Comparison of ENCODE assay signal across 1 cellular context in the genomic region with DNA sequence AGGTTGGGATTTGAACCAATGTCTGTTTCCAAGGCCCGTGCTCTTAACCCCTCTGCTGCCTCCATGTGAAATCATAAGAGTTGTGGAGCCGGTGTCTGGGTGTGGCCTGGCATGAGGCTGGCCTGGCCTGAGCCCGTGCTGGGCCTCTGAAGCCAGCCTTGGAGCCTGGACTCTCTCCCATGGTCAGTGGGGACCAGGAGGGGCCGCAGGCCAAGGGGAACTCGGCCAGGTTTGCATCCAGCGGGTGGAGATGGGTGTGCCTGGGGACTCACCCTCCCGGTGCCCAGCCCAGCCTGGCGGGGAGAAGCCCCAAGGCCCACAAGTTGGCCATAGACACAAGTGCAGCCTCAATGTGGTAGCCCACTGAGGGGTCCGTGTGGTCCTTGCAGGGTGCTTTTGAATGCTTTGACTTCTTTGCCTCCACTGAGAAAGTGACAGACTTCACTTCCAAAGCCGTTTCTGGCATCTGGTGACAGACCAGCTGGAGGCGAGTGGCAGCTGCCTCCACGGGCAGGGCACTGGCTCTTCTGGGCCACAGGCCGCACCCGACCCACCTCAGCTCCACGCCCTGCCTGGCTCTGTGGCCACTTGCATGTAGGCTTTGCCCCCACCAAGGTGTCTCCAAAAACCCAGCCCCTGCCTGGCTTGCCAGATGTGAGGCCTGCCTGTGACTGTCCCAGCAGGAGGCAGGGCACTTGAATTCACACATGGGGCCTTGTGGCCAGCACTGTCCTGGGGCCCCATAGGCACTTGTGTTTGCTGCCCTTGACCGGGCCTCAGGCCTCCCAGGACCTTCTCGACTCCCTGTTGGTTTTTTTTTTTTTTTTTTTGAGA.
TF ChIP-seq lines count a peak whose summit lies in the region.

No MANE protein-coding gene starts in this region.

TF ChIP-seq in HEK293, 187 proteins besides CTCF, POLR2A, EP300 and RAD21:
- TF ChIP-seq GLIS2 (tag by site-specific recombination; IDR thresholded peaks at IDR 0.05) (peak; percentile 75), GLIS1 (tag by site-specific recombination; IDR thresholded peaks at IDR 0.05) (peak; percentile 85), ZNF600 (tag by site-specific recombination; IDR thresholded peaks at IDR 0.05) (peak; percentile 47; the same call in 1 of the 2 replicates), ZNF610 (tag by site-specific recombination; IDR thresholded peaks at IDR 0.05; ENCODE audit: borderline replicate concordance) (no peak), IKZF3 (tag by site-specific recombination; IDR thresholded peaks at IDR 0.05) (no peak), KLF1 (tag by site-specific recombination; IDR thresholded peaks at IDR 0.05) (peak; percentile 93), REPIN1 (tag by site-specific recombination; IDR thresholded peaks at IDR 0.05; ENCODE audit: low read depth) (no peak), TCF7L2 (IDR thresholded peaks at IDR 0.05; ENCODE audit: borderline replicate concordance, low read depth, low read length) (no peak), ZIC2 (tag by site-specific recombination; IDR thresholded peaks at IDR 0.05) (peak; percentile 92)
- TF ChIP-seq, protein P1, sequence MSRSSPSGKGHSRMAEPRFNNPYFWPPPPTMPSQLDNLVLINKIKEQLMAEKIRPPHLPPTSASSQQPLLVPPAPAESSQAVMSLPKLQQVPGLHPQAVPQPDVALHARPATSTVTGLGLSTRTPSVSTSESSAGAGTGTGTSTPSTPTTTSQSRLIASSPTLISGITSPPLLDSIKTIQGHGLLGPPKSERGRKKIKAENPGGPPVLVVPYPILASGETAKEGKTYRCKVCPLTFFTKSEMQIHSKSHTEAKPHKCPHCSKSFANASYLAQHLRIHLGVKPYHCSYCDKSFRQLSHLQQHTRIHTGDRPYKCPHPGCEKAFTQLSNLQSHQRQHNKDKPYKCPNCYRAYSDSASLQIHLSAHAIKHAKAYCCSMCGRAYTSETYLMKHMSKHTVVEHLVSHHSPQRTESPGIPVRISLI (tag by site-specific recombination; IDR thresholded peaks at IDR 0.05): 0 out of 2 replicates have a peak, but pooled peaks have one; percentile 76
- TF ChIP-seq, protein P2, sequence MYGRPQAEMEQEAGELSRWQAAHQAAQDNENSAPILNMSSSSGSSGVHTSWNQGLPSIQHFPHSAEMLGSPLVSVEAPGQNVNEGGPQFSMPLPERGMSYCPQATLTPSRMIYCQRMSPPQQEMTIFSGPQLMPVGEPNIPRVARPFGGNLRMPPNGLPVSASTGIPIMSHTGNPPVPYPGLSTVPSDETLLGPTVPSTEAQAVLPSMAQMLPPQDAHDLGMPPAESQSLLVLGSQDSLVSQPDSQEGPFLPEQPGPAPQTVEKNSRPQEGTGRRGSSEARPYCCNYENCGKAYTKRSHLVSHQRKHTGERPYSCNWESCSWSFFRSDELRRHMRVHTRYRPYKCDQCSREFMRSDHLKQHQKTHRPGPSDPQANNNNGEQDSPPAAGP (tag by site-specific recombination; IDR thresholded peaks at IDR 0.05): 0 out of 2 replicates have a peak, but pooled peaks have one; percentile 18
- TF ChIP-seq, protein P3, sequence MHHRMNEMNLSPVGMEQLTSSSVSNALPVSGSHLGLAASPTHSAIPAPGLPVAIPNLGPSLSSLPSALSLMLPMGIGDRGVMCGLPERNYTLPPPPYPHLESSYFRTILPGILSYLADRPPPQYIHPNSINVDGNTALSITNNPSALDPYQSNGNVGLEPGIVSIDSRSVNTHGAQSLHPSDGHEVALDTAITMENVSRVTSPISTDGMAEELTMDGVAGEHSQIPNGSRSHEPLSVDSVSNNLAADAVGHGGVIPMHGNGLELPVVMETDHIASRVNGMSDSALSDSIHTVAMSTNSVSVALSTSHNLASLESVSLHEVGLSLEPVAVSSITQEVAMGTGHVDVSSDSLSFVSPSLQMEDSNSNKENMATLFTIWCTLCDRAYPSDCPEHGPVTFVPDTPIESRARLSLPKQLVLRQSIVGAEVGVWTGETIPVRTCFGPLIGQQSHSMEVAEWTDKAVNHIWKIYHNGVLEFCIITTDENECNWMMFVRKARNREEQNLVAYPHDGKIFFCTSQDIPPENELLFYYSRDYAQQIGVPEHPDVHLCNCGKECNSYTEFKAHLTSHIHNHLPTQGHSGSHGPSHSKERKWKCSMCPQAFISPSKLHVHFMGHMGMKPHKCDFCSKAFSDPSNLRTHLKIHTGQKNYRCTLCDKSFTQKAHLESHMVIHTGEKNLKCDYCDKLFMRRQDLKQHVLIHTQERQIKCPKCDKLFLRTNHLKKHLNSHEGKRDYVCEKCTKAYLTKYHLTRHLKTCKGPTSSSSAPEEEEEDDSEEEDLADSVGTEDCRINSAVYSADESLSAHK (tag by site-specific recombination; IDR thresholded peaks at IDR 0.05): 0 out of 2 replicates have a peak, but pooled peaks have one; percentile 10
